ENCODE assay signal across 1 cellular context in genomic region chr2:238114331-238114841, GRCh38.
TF ChIP-seq lines count a peak whose summit lies in the region.

No MANE protein-coding gene starts in this region.

TF ChIP-seq in K562, 482 proteins besides CTCF, POLR2A, EP300 and RAD21:
- TF ChIP-seq EGR1 (conservative IDR thresholded peaks at IDR 0.05) (0 out of 2 replicates have a peak, but pooled peaks have one; percentile 27), ZNF3 (CRISPR knock-in tag; IDR thresholded peaks at IDR 0.05) (no peak), MBD1 (CRISPR knock-in tag; IDR thresholded peaks at IDR 0.05) (no peak), TCF7 (IDR thresholded peaks at IDR 0.05; ENCODE audit: borderline replicate concordance) (no peak), NRF1 (conservative IDR thresholded peaks at IDR 0.05 in 1 of 2, IDR thresholded peaks at IDR 0.05 in 1 of 2) (peak; percentile 42; a peak in 1 of 4 replicates), TFE3 (CRISPR knock-in tag; IDR thresholded peaks at IDR 0.05) (no peak), CTCFL (IDR thresholded peaks at IDR 0.05; ENCODE audit: borderline replicate concordance, insufficient read depth, low read depth, low read length, poor library complexity, severe bottlenecking) (no peak), MLLT1 (IDR thresholded peaks at IDR 0.05) (no peak), ZC3H11A (IDR thresholded peaks at IDR 0.05; ENCODE audit: low read depth, low read length) (no peak), HDAC6 (IDR thresholded peaks at IDR 0.05; ENCODE audit: low read depth, low read length) (no peak), PHF8 (IDR thresholded peaks at IDR 0.05; ENCODE audit: borderline replicate concordance, low read length) (peak; percentile 24; the same call in 1 of the 2 replicates), RBFOX2 (IDR thresholded peaks at IDR 0.05; ENCODE audit: low read depth, low read length) (0 out of 2 replicates have a peak, but pooled peaks have one; percentile 43), POLR2G (IDR thresholded peaks at IDR 0.05; ENCODE audit: low read depth, low read length) (peak; percentile 59), ZNF592 (IDR thresholded peaks at IDR 0.05) (0 out of 2 replicates have a peak, but pooled peaks have one; percentile 51), TAF9B (IDR thresholded peaks at IDR 0.05; ENCODE audit: partially characterized antibody) (no peak), ZFX (CRISPR knock-in tag; IDR thresholded peaks at IDR 0.05) (peak; percentile 28; the same call in 1 of the 2 replicates)
